Comparison of ENCODE assay signal across 8 cellular contexts in genomic region chr9:21334969-21335632, GRCh38. TPM values are rescaled to one million over a fixed set of nuclear protein-coding genes. Genes with fewer than 3 reads are reported as not detected.
DNase-seq lines count a peak whose midpoint lies in the region; ATAC-seq lines count a peak whose summit lies in the region.

Gene KLHL9, minus strand, starts transcription at chr9:21335404. Its CDS starts 545 bp downstream, at chr9:21334859.

- CTCF ChIA-PET in activated CD4-positive, alpha-beta T cell treated with anti-CD3 and anti-CD28 coated beads for 36 hours (lab: Charles Lee), result interaction anchor here (0.5 to 3.2 kb wide), 15 partner anchors 8 to 230 kb away, joined by 3 to 24 read pairs (median 4); no protein-coding TSS in a partner anchor

- H3K27me3 Mint-ChIP-seq in activated CD4-positive, alpha-beta T cell treated with anti-CD3 and anti-CD28 coated beads for 36 hours, result peaks cover 4% of the 10 kb centered on the region

- peak within 1 kb of the TSS; percentile 89 for H3K27ac Mint-ChIP-seq in activated CD4-positive, alpha-beta T cell treated with anti-CD3 and anti-CD28 coated beads for 36 hours

- POLR2A ChIA-PET in activated CD4-positive, alpha-beta T cell treated with anti-CD3 and anti-CD28 coated beads for 36 hours (lab: Charles Lee), result no interaction called here

- ATAC-seq in GM18861 (IDR thresholded peaks at IDR 0.05; ENCODE audit: unreplicated experiment) (peak; percentile 79), HG03097 (IDR thresholded peaks at IDR 0.05; ENCODE audit: low FRiP score, unreplicated experiment) (peak; percentile 82)
- peak; percentile 94 for ATAC-seq in activated CD4-positive, alpha-beta T cell treated with anti-CD3 and anti-CD28 coated beads for 36 hours

- no peaks in the 10 kb centered on the region for H3K27me3 ChIP-seq in layer of hippocampus (ENCODE audit: control insufficient read depth, insufficient read depth, low read length)

- H3K27ac ChIP-seq in cingulate gyrus (ENCODE audit: low read depth, low read length), result peak within 1 kb of the TSS; percentile 92
- peak within 1 kb of the TSS; percentile 89 for H3K27ac ChIP-seq in layer of hippocampus (ENCODE audit: low read depth, low read length)

- H3K36me3 Mint-ChIP-seq in activated CD4-positive, alpha-beta T cell treated with anti-CD3 and anti-CD28 coated beads for 36 hours (ENCODE audit: low read depth), result peaks cover 24% of the 10 kb centered on the region

- DNase-seq in A172 (ENCODE audit: low spot score) (peak; percentile 82), NCI-H2196 (lab: John Stamatoyannopoulos, UW; ENCODE audit: unreplicated experiment) (peak; percentile 88)
- DNase-seq in activated CD4-positive, alpha-beta T cell treated with anti-CD3 and anti-CD28 coated beads for 36 hours, result peak; percentile 94
- DNase-seq in stimulated activated CD4-positive, alpha-beta T cell treated with anti-CD3 and anti-CD28 coated beads, Interleukin-1b, Interleukin-23, amount 100 ng/mL, for 24 hours (ENCODE audit: low read depth in 4 of 4, low spot score in 1 of 4), result peak; percentile 54 to 86 (median 73)

- peaks cover 48% of the 10 kb centered on the region for H3K4me1 Mint-ChIP-seq in activated CD4-positive, alpha-beta T cell treated with anti-CD3 and anti-CD28 coated beads for 36 hours

- H3K4me3 Mint-ChIP-seq in activated CD4-positive, alpha-beta T cell treated with anti-CD3 and anti-CD28 coated beads for 36 hours, result peak within 1 kb of the TSS; percentile 86

- H3K9me3 Mint-ChIP-seq in activated CD4-positive, alpha-beta T cell treated with anti-CD3 and anti-CD28 coated beads for 36 hours (ENCODE audit: low read depth), result no peaks in the 10 kb centered on the region

- intact Hi-C loops in activated CD4-positive, alpha-beta T cell treated with anti-CD3 and anti-CD28 coated beads for 36 hours (cut with DNase I, micrococcal nuclease), result loop anchor here (1.0 to 10.0 kb wide), 8 partner anchors 22 to 670 kb away; partner anchors contain the start of genes MTAP (in 2 of the 2) and CDKN2B (in 1 of the 2)

RNA-seq across cellular contexts. Expression of gene KLHL9, which starts in this region (rescaled TPM):
- total RNA-seq in A172 (2014; rRNA removed; shearing (Covaris generic)), result 37.1 and 41.6 TPM in 2 replicates
- 10 to 100 TPM; 11.7 to 14.7 TPM for total RNA-seq in activated CD4-positive, alpha-beta T cell treated with anti-CD3 and anti-CD28 coated beads for 36 hours

Comparison
In these comparisons a context has a peak if more than half of its experiments do, and no peak if none do; other contexts are left out.
1. Peak in every context shown above with its lines: DNase-seq, ATAC-seq and H3K27ac ChIP-seq.